In the genomic region with DNA sequence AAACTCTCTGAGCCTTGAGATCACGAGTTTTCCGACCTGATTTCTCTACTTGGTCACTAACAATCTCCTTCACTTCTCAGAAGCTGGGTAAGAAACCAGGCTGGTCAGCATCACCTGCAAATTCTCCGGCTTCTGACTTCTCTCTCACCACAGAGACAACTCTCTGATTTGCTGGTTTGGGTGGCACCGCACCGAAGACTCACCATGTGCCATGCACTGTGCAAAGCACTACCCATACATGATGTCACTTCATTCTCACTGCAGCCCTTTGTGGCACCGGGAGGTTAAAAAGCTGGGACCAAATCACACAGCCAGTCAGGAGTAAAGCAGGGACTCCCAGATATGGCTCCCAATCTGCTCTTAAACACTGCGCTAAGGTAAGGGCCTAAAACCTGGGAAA, we compare ENCODE assay signal across 8 cellular contexts. TPM values are rescaled to one million over a fixed set of nuclear protein-coding genes. Genes with fewer than 3 reads are reported as not detected.
DNase-seq lines count a peak whose midpoint lies in the region; ATAC-seq, FAIRE-seq and TF ChIP-seq lines count a peak whose summit lies in the region.

No MANE protein-coding gene starts in this region.

- H3K27me3 ChIP-seq in BE2C (peaks cover 3% of the 10 kb centered on the region; the same call in 1 of the 2 replicates), astrocyte (ENCODE audit: insufficient read depth, low read length) (no peaks in the 10 kb centered on the region), lower lobe of right lung (ENCODE audit: low read depth) (no peaks in the 10 kb centered on the region), upper lobe of right lung (no peaks in the 10 kb centered on the region)

- no peaks in the 10 kb centered on the region; the same call in 1 of the 2 replicates for H3K4me1 ChIP-seq in BE2C
- peaks cover 27% of the 10 kb centered on the region for H3K4me1 ChIP-seq in astrocyte (ENCODE audit: insufficient read depth, low read length)
- H3K4me1 ChIP-seq in lower lobe of right lung: peaks cover 22% of the 10 kb centered on the region
- H3K4me1 ChIP-seq in upper lobe of right lung: peaks cover 15% of the 10 kb centered on the region

- intact Hi-C loops in lower lobe of right lung (cut with DNase I) (no loop called here), upper lobe of right lung (cut with DNase I) (no loop called here)

- peak overlapping the region; percentile 92 for H3K9ac ChIP-seq in astrocyte (ENCODE audit: low read length)

- peaks cover 3% of the 10 kb centered on the region for H3K36me3 Mint-ChIP-seq in astrocyte (ENCODE audit: low read depth, unreplicated experiment)

- H3K9me3 ChIP-seq in BE2C (no peaks in the 10 kb centered on the region), astrocyte (ENCODE audit: insufficient read depth, low read depth, low read length) (no peaks in the 10 kb centered on the region), lower lobe of right lung (no peaks in the 10 kb centered on the region), upper lobe of right lung (no peaks in the 10 kb centered on the region)

- H3K36me3 ChIP-seq in BE2C (no peaks in the 10 kb centered on the region), astrocyte (ENCODE audit: insufficient read depth, low read length) (no peaks in the 10 kb centered on the region), lower lobe of right lung (peaks cover 10% of the 10 kb centered on the region), upper lobe of right lung (peaks cover 7% of the 10 kb centered on the region)

- TF ChIP-seq CTCF in BE2C (IDR thresholded peaks at IDR 0.05; ENCODE audit: low read depth, low read length) (no peak), astrocyte (IDR thresholded peaks at IDR 0.05; ENCODE audit: insufficient read depth, low read depth, low read length) (no peak), lower lobe of right lung (IDR thresholded peaks at IDR 0.05) (no peak), upper lobe of right lung (IDR thresholded peaks at IDR 0.05) (no peak)

- no peak for DNase-seq in BE2C
- no peak for DNase-seq in astrocyte (ENCODE audit: low read depth)
- DNase-seq in lower lobe of right lung: no peak
- no peak for DNase-seq in upper lobe of right lung
- no peak for DNase-seq in cerebellar cortex (ENCODE audit: low spot score)
- no peak for DNase-seq in left lobe of liver (ENCODE audit: low spot score)
- DNase-seq in NCI-H2107 treated with DMSO at 0.1 percent for 48 hours (lab: John Stamatoyannopoulos, UW; ENCODE audit: unreplicated experiment): no peak

- H2AFZ ChIP-seq in astrocyte (ENCODE audit: low read depth, low read length): peak overlapping the region; percentile 69

- peaks cover 22% of the 10 kb centered on the region for H3K4me1 Mint-ChIP-seq in astrocyte (ENCODE audit: low read depth, unreplicated experiment)

- peak overlapping the region; percentile 73 for H3K27ac ChIP-seq in astrocyte (ENCODE audit: low read depth, low read length)
- H3K27ac ChIP-seq in lower lobe of right lung: peak overlapping the region; percentile 83
- peak overlapping the region; percentile 81 for H3K27ac ChIP-seq in upper lobe of right lung

- ATAC-seq in HG03442 (IDR thresholded peaks at IDR 0.05; ENCODE audit: unreplicated experiment) (peak; percentile 5), lower lobe of right lung (no peak), upper lobe of right lung (peak; percentile 1), left lobe of liver (no peak)

- peak overlapping the region; percentile 73 for H3K27ac Mint-ChIP-seq in astrocyte (ENCODE audit: unreplicated experiment)

- peak overlapping the region; percentile 87 for H3K4me3 Mint-ChIP-seq in astrocyte (ENCODE audit: unreplicated experiment)

- H4K20me1 ChIP-seq in astrocyte (ENCODE audit: insufficient read depth, low read length): peaks cover 28% of the 10 kb centered on the region

- peak overlapping the region; percentile 91 for H3K4me2 ChIP-seq in astrocyte (ENCODE audit: low read length)

- peak overlapping the region; percentile 97 for H3K4me3 ChIP-seq in BE2C (ENCODE audit: low read depth, low read length)
- peak overlapping the region; percentile 80 for H3K4me3 ChIP-seq in astrocyte (ENCODE audit: insufficient read depth, low read depth, low read length)
- H3K4me3 ChIP-seq in lower lobe of right lung: peak overlapping the region; percentile 89
- H3K4me3 ChIP-seq in upper lobe of right lung: peak overlapping the region; percentile 80

- no peaks in the 10 kb centered on the region for H3K9me3 Mint-ChIP-seq in astrocyte (ENCODE audit: unreplicated experiment)

- FAIRE-seq in astrocyte (lab: Jason Lieb, UNC): no peak

- H3K79me2 ChIP-seq in astrocyte (ENCODE audit: insufficient read depth, low read length): peaks cover 56% of the 10 kb centered on the region

- H3K27me3 Mint-ChIP-seq in astrocyte (ENCODE audit: low read depth, unreplicated experiment): no peaks in the 10 kb centered on the region

RNA-seq across cellular contexts. Expression of gene VAC14, which starts 0.7 kb away (rescaled TPM):
- polyA plus RNA-seq in BE2C (2012; ENCODE audit: insufficient read depth, insufficient read length, low read depth): 24.1 TPM
- total RNA-seq in astrocyte: 27.8 and 29.2 TPM in 2 replicates
- total RNA-seq in lower lobe of right lung: 49.1 TPM
- 52.2 TPM for total RNA-seq in upper lobe of right lung
- total RNA-seq in left lobe of liver: 17.3 TPM

Comparison
In these comparisons a context has a peak if more than half of its experiments do, and no peak if none do; other contexts are left out.
1. ATAC-seq: peak in HG03442 (single experiment) and upper lobe of right lung (single experiment); none in lower lobe of right lung (0 of 2) and left lobe of liver (single experiment).
2. Peak in every context shown above with its lines, with median percentiles within 50 percentile points of each other: H3K4me3 ChIP-seq and H3K27ac ChIP-seq.